Comparison of ENCODE assay signal across 1 cellular context in genomic region chr16:87043273-87044030, GRCh38.
TF ChIP-seq lines count a peak whose summit lies in the region.

No MANE protein-coding gene starts in this region.

TF ChIP-seq in H1, 55 proteins besides CTCF, POLR2A, EP300 and RAD21 (continued from another document):
- TF ChIP-seq CHD7 (IDR thresholded peaks at IDR 0.05; ENCODE audit: insufficient replicate concordance, low read length) (no peak), RBBP5 (IDR thresholded peaks at IDR 0.05; ENCODE audit: borderline replicate concordance, low read depth, low read length) (no peak), KDM4A (IDR thresholded peaks at IDR 0.05; ENCODE audit: low read depth, low read length, severe bottlenecking) (no peak), GTF2F1 (IDR thresholded peaks at IDR 0.05; ENCODE audit: borderline replicate concordance, low read depth, low read length) (no peak), TAF7 (optimal IDR thresholded peaks at IDR 0.05; ENCODE audit: borderline replicate concordance, low read depth, low read length) (no peak), RFX5 (IDR thresholded peaks at IDR 0.05; ENCODE audit: borderline replicate concordance, low read depth, low read length) (no peak), NANOG (IDR thresholded peaks at IDR 0.05; ENCODE audit: insufficient read depth, low read depth, low read length, poor library complexity, severe bottlenecking) (no peak), TCF12 (IDR thresholded peaks at IDR 0.05; ENCODE audit: low read depth, low read length) (no peak), POU5F1 (IDR thresholded peaks at IDR 0.05; ENCODE audit: low read depth, low read length) (no peak), POLR2AphosphoS5 (IDR thresholded peaks at IDR 0.05; ENCODE audit: low read depth, low read length) (no peak), TEAD4 (IDR thresholded peaks at IDR 0.05; ENCODE audit: low read depth, low read length) (no peak), SP1 (IDR thresholded peaks at IDR 0.05; ENCODE audit: low read depth, low read length) (no peak)
- TF ChIP-seq, protein P1, sequence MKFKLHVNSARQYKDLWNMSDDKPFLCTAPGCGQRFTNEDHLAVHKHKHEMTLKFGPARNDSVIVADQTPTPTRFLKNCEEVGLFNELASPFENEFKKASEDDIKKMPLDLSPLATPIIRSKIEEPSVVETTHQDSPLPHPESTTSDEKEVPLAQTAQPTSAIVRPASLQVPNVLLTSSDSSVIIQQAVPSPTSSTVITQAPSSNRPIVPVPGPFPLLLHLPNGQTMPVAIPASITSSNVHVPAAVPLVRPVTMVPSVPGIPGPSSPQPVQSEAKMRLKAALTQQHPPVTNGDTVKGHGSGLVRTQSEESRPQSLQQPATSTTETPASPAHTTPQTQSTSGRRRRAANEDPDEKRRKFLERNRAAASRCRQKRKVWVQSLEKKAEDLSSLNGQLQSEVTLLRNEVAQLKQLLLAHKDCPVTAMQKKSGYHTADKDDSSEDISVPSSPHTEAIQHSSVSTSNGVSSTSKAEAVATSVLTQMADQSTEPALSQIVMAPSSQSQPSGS (IDR thresholded peaks at IDR 0.05; ENCODE audit: low read length), result no peak
